ENCODE assay signal across 3 cellular contexts in the genomic region with DNA sequence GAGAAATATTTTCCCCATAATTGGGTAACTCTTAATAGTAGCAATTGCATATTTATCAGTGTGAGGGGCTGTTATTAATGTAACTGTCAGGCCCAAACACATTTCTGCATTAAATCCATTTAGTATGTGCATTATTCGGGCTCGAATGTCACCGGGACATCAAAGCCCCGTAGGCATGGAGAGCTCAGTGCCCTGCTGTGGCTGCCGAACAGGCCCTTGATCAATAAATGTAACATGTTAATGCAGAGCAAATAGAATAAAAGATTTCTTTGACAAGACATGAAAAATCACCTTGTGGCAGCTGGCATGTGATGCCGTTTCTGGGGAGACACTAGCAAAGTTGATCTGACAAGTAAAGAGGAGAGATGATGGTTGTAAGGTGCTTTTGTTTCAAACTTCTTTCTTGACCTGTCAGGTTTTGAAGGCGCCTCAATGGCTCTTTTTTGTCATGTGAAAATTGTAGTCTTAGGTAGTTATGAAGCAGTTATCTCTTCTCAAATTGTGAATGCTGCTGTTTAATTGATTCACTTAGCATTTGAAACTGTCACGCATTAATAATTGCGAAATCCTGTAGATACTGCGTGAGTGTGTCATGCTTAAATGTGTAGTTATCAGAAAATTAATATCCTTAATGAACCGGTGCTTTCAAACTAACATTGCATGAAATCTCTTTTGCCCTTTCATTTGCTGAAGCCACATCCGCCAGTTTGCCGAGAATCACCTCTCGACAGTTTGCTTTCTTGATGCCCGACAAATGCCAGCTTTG.
A peak's percentile ranks its signal among the peaks of the same experiment; 100 is the strongest.
TF ChIP-seq lines count a peak whose summit lies in the region.

No MANE protein-coding gene starts in this region.

TF ChIP-seq in GM23338, 12 proteins besides CTCF, POLR2A, EP300 and RAD21:
- TF ChIP-seq, protein P1, sequence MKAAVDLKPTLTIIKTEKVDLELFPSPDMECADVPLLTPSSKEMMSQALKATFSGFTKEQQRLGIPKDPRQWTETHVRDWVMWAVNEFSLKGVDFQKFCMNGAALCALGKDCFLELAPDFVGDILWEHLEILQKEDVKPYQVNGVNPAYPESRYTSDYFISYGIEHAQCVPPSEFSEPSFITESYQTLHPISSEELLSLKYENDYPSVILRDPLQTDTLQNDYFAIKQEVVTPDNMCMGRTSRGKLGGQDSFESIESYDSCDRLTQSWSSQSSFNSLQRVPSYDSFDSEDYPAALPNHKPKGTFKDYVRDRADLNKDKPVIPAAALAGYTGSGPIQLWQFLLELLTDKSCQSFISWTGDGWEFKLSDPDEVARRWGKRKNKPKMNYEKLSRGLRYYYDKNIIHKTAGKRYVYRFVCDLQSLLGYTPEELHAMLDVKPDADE (IDR thresholded peaks at IDR 0.05), result no peak

TF ChIP-seq in HEK293, 187 proteins besides CTCF, POLR2A, EP300 and RAD21:
- TF ChIP-seq ZBTB21 (tag by site-specific recombination; IDR thresholded peaks at IDR 0.05) (no peak), ZBTB20 (tag by site-specific recombination; IDR thresholded peaks at IDR 0.05) (no peak), TCF7L2 (IDR thresholded peaks at IDR 0.05; ENCODE audit: borderline replicate concordance, low read depth, low read length) (0 out of 2 replicates have a peak, but pooled peaks have one; percentile 13), ZFP69B (tag by site-specific recombination; IDR thresholded peaks at IDR 0.05) (no peak), HOXA7 (CRISPR knock-in tag; IDR thresholded peaks at IDR 0.05; ENCODE audit: borderline replicate concordance) (no peak)
- TF ChIP-seq, protein P2, sequence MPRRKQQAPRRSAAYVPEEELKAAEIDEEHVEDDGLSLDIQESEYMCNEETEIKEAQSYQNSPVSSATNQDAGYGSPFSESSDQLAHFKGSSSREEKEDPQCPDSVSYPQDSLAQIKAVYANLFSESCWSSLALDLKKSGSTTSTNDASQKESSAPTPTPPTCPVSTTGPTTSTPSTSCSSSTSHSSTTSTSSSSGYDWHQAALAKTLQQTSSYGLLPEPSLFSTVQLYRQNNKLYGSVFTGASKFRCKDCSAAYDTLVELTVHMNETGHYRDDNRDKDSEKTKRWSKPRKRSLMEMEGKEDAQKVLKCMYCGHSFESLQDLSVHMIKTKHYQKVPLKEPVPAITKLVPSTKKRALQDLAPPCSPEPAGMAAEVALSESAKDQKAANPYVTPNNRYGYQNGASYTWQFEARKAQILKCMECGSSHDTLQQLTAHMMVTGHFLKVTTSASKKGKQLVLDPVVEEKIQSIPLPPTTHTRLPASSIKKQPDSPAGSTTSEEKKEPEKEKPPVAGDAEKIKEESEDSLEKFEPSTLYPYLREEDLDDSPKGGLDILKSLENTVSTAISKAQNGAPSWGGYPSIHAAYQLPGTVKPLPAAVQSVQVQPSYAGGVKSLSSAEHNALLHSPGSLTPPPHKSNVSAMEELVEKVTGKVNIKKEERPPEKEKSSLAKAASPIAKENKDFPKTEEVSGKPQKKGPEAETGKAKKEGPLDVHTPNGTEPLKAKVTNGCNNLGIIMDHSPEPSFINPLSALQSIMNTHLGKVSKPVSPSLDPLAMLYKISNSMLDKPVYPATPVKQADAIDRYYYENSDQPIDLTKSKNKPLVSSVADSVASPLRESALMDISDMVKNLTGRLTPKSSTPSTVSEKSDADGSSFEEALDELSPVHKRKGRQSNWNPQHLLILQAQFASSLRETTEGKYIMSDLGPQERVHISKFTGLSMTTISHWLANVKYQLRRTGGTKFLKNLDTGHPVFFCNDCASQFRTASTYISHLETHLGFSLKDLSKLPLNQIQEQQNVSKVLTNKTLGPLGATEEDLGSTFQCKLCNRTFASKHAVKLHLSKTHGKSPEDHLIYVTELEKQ (tag by site-specific recombination; IDR thresholded peaks at IDR 0.05; ENCODE audit: borderline replicate concordance), result no peak

TF ChIP-seq in K562, 482 proteins besides CTCF, POLR2A, EP300 and RAD21:
- TF ChIP-seq, protein P3, sequence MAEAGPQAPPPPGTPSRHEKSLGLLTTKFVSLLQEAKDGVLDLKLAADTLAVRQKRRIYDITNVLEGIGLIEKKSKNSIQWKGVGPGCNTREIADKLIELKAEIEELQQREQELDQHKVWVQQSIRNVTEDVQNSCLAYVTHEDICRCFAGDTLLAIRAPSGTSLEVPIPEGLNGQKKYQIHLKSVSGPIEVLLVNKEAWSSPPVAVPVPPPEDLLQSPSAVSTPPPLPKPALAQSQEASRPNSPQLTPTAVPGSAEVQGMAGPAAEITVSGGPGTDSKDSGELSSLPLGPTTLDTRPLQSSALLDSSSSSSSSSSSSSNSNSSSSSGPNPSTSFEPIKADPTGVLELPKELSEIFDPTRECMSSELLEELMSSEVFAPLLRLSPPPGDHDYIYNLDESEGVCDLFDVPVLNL (CRISPR knock-in tag; IDR thresholded peaks at IDR 0.05; ENCODE audit: low read depth), result no peak
- no peak for TF ChIP-seq NR1H2 (CRISPR knock-in tag; IDR thresholded peaks at IDR 0.05)
- TF ChIP-seq, protein P4, sequence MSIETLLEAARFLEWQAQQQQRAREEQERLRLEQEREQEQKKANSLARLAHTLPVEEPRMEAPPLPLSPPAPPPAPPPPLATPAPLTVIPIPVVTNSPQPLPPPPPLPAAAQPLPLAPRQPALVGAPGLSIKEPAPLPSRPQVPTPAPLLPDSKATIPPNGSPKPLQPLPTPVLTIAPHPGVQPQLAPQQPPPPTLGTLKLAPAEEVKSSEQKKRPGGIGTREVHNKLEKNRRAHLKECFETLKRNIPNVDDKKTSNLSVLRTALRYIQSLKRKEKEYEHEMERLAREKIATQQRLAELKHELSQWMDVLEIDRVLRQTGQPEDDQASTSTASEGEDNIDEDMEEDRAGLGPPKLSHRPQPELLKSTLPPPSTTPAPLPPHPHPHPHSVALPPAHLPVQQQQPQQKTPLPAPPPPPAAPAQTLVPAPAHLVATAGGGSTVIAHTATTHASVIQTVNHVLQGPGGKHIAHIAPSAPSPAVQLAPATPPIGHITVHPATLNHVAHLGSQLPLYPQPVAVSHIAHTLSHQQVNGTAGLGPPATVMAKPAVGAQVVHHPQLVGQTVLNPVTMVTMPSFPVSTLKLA (conservative IDR thresholded peaks at IDR 0.05), result no peak
- peak; percentile 51 for TF ChIP-seq CEBPB (tag; IDR thresholded peaks at IDR 0.05)
- no peak for TF ChIP-seq SMAD1 (IDR thresholded peaks at IDR 0.05; ENCODE audit: low read depth, low read length, partially characterized antibody)
- no peak for TF ChIP-seq SMARCB1 (IDR thresholded peaks at IDR 0.05; ENCODE audit: insufficient read length, low read depth)
- no peak for TF ChIP-seq TFE3 (CRISPR knock-in tag; IDR thresholded peaks at IDR 0.05)
- no peak for TF ChIP-seq CAMTA2 (CRISPR knock-in tag; conservative IDR thresholded peaks at IDR 0.05)
- no peak for TF ChIP-seq CEBPG (CRISPR knock-in tag; IDR thresholded peaks at IDR 0.05)
- TF ChIP-seq CEBPG (tag; conservative IDR thresholded peaks at IDR 0.05 in 1 of 2, IDR thresholded peaks at IDR 0.05 in 1 of 2), result 0 out of 4 replicates have a peak, but pooled peaks of 1 of the 2 experiments have one; percentile 16
- TF ChIP-seq MTA3 (IDR thresholded peaks at IDR 0.05; ENCODE audit: borderline replicate concordance), result no peak
- no peak for TF ChIP-seq ZNF197 (CRISPR knock-in tag; IDR thresholded peaks at IDR 0.05; ENCODE audit: low read depth)
- no peak for TF ChIP-seq RCOR1 (IDR thresholded peaks at IDR 0.05; ENCODE audit: borderline replicate concordance in 1 of 2, low read depth in 2 of 2, low read length in 2 of 2)
TF ChIP-seq in K562: peak in this region for 2.
